Comparison of ENCODE assay signal across 1 cellular context in the genomic region with DNA sequence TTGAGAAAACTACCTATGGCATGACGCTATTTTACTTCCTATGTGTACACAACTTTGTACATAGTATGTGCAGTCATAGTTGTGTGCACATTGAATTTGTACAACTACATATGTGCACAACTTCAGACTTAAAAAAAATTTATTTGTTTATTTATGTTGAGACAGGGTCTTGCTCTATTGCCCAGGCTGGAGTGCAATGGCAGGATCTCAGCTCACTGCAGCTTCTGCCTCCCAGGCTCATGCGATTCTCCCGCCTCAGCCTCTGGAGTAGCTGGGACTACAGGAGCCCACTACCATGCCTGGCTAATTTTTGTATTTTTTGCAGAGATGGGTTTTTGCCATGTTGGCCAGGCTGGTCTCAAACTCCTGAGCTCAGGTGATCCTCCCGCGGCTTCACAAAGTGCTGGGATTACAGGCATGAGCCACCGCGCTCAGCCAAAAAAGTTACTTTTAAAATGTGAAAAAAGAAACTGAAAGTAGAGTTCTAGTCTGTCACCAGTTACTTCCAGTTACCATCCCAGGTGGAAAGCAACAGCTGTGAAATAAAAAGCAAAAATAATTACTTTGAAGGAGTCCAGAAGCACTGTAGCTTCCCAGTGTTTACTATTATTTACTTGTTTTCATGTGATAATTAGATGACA.
A peak's percentile ranks its signal among the peaks of the same experiment; 100 is the strongest.
TF ChIP-seq lines count a peak whose summit lies in the region.

No MANE protein-coding gene starts in this region.

TF ChIP-seq in liver, 16 proteins besides CTCF, POLR2A, EP300 and RAD21 (continued from another document):
- TF ChIP-seq, protein P1, sequence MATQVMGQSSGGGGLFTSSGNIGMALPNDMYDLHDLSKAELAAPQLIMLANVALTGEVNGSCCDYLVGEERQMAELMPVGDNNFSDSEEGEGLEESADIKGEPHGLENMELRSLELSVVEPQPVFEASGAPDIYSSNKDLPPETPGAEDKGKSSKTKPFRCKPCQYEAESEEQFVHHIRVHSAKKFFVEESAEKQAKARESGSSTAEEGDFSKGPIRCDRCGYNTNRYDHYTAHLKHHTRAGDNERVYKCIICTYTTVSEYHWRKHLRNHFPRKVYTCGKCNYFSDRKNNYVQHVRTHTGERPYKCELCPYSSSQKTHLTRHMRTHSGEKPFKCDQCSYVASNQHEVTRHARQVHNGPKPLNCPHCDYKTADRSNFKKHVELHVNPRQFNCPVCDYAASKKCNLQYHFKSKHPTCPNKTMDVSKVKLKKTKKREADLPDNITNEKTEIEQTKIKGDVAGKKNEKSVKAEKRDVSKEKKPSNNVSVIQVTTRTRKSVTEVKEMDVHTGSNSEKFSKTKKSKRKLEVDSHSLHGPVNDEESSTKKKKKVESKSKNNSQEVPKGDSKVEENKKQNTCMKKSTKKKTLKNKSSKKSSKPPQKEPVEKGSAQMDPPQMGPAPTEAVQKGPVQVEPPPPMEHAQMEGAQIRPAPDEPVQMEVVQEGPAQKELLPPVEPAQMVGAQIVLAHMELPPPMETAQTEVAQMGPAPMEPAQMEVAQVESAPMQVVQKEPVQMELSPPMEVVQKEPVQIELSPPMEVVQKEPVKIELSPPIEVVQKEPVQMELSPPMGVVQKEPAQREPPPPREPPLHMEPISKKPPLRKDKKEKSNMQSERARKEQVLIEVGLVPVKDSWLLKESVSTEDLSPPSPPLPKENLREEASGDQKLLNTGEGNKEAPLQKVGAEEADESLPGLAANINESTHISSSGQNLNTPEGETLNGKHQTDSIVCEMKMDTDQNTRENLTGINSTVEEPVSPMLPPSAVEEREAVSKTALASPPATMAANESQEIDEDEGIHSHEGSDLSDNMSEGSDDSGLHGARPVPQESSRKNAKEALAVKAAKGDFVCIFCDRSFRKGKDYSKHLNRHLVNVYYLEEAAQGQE (IDR thresholded peaks at IDR 0.05), result peak; percentile 14
- TF ChIP-seq JUND (IDR thresholded peaks at IDR 0.05), result no peak
